ENCODE assay signal across 1 cellular context in the genomic region with DNA sequence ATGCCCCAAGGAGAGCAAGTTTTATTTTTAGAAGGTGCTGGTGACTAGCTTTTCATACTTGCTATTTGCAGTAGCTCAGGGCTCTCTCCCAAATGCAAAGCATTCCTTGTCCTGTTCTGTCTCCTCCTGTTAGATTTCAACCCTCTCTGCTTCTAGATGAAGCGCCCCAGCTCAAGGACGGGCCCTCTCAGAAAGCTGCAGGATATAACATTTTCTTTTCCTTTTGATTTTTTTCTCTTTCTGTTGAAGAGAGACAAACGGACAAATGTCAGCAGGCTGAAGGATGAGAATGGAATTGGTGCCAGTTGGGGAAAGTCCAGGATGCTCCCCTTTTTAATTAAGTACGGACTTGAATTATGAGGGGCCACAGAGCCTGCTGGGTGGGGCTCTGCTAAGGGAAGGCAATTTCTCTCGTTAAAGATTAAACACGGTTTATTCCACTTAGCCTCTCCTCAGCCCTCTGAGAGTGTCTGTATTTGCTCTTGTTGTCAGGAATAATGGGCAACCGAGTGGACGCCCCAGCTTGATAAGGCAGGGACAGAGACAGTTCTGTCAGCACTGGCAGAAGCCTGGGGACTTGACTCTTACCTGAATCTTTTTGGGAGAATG.
TF ChIP-seq lines count a peak whose summit lies in the region.

No MANE protein-coding gene starts in this region.

TF ChIP-seq in GM23338, 12 proteins besides CTCF, POLR2A, EP300 and RAD21 (continued from another document):
- TF ChIP-seq, protein P1, sequence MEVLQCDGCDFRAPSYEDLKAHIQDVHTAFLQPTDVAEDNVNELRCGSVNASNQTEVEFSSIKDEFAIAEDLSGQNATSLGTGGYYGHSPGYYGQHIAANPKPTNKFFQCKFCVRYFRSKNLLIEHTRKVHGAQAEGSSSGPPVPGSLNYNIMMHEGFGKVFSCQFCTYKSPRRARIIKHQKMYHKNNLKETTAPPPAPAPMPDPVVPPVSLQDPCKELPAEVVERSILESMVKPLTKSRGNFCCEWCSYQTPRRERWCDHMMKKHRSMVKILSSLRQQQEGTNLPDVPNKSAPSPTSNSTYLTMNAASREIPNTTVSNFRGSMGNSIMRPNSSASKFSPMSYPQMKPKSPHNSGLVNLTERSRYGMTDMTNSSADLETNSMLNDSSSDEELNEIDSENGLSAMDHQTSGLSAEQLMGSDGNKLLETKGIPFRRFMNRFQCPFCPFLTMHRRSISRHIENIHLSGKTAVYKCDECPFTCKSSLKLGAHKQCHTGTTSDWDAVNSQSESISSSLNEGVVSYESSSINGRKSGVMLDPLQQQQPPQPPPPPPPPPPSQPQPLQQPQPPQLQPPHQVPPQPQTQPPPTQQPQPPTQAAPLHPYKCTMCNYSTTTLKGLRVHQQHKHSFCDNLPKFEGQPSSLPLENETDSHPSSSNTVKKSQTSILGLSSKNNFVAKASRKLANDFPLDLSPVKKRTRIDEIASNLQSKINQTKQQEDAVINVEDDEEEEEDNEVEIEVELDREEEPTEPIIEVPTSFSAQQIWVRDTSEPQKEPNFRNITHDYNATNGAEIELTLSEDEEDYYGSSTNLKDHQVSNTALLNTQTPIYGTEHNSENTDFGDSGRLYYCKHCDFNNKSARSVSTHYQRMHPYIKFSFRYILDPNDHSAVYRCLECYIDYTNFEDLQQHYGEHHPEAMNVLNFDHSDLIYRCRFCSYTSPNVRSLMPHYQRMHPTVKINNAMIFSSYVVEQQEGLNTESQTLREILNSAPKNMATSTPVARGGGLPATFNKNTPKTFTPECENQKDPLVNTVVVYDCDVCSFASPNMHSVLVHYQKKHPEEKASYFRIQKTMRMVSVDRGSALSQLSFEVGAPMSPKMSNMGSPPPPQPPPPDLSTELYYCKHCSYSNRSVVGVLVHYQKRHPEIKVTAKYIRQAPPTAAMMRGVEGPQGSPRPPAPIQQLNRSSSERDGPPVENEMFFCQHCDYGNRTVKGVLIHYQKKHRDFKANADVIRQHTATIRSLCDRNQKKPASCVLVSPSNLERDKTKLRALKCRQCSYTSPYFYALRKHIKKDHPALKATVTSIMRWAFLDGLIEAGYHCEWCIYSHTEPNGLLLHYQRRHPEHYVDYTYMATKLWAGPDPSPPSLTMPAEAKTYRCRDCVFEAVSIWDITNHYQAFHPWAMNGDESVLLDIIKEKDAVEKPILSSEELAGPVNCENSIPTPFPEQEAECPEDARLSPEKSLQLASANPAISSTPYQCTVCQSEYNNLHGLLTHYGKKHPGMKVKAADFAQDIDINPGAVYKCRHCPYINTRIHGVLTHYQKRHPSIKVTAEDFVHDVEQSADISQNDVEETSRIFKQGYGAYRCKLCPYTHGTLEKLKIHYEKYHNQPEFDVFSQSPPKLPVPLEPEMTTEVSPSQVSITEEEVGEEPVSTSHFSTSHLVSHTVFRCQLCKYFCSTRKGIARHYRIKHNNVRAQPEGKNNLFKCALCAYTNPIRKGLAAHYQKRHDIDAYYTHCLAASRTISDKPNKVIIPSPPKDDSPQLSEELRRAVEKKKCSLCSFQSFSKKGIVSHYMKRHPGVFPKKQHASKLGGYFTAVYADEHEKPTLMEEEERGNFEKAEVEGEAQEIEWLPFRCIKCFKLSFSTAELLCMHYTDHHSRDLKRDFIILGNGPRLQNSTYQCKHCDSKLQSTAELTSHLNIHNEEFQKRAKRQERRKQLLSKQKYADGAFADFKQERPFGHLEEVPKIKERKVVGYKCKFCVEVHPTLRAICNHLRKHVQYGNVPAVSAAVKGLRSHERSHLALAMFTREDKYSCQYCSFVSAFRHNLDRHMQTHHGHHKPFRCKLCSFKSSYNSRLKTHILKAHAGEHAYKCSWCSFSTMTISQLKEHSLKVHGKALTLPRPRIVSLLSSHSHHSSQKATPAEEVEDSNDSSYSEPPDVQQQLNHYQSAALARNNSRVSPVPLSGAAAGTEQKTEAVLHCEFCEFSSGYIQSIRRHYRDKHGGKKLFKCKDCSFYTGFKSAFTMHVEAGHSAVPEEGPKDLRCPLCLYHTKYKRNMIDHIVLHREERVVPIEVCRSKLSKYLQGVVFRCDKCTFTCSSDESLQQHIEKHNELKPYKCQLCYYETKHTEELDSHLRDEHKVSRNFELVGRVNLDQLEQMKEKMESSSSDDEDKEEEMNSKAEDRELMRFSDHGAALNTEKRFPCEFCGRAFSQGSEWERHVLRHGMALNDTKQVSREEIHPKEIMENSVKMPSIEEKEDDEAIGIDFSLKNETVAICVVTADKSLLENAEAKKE (CRISPR knock-in tag; IDR thresholded peaks at IDR 0.05): no peak
- TF ChIP-seq JUNB (IDR thresholded peaks at IDR 0.05; ENCODE audit: unreplicated experiment): no peak
- TF ChIP-seq STAT1 (IDR thresholded peaks at IDR 0.05; ENCODE audit: unreplicated experiment): no peak
